6 cellular contexts compared by ENCODE assay signal in genomic region chr17:8163978-8164814, GRCh38. TPM values are rescaled to one million over a fixed set of nuclear protein-coding genes. Genes with fewer than 3 reads are reported as not detected.
DNase-seq lines count a peak whose midpoint lies in the region; ATAC-seq and TF ChIP-seq lines count a peak whose summit lies in the region.
"Had no signal": no experiment of that assay in that cellular context is flagged by ENCODE, and none has a peak within 500 bp of the region (broad histone marks: within the 10 kb centered on the region; RNA-seq: fewer than 3 reads in every experiment).

No MANE protein-coding gene starts in this region.

- H3K27me3 ChIP-seq in right atrium auricular region = no peaks in the 10 kb centered on the region

- DNase-seq in LHCN-M2 (ENCODE audit: low read depth) (peak; percentile 79), right atrium auricular region (ENCODE audit: low spot score) (peak; percentile 91), HuH-7 (ENCODE audit: low spot score) (no peak)
- DNase-seq in activated CD8-positive, alpha-beta memory T cell treated with anti-CD3 and anti-CD28 coated beads, Interleukin-2, amount 10 ng/mL, durations not matched to agents 7 days and 5 days = peak; percentile 91
- peak; percentile 63 to 77 for DNase-seq in stimulated activated CD4-positive, alpha-beta T cell treated with anti-CD3 and anti-CD28 coated beads, Interleukin-4, amount 100 ng/mL, for 48 hours (ENCODE audit: low read depth in 2 of 2)

- no peaks in the 10 kb centered on the region for H3K9me3 ChIP-seq in right atrium auricular region

- H3K27me3 Mint-ChIP-seq in activated CD8-positive, alpha-beta memory T cell treated with anti-CD3 and anti-CD28 coated beads, Interleukin-2, amount 10 ng/mL, durations not matched to agents 7 days and 5 days = no peaks in the 10 kb centered on the region

- peaks cover 49% of the 10 kb centered on the region for H3K4me1 Mint-ChIP-seq in activated CD8-positive, alpha-beta memory T cell treated with anti-CD3 and anti-CD28 coated beads, Interleukin-2, amount 10 ng/mL, durations not matched to agents 7 days and 5 days

- TF ChIP-seq CTCF in right atrium auricular region (IDR thresholded peaks at IDR 0.05) = no peak

- peak overlapping the region; percentile 99 for H3K27ac ChIP-seq in right atrium auricular region

- peak overlapping the region in 1 of 2 donors; percentile 97 for H3K4me3 ChIP-seq in right atrium auricular region

- peak overlapping the region; percentile 99 for H3K27ac Mint-ChIP-seq in activated CD8-positive, alpha-beta memory T cell treated with anti-CD3 and anti-CD28 coated beads, Interleukin-2, amount 10 ng/mL, durations not matched to agents 7 days and 5 days

- H3K9me3 Mint-ChIP-seq in activated CD8-positive, alpha-beta memory T cell treated with anti-CD3 and anti-CD28 coated beads, Interleukin-2, amount 10 ng/mL, durations not matched to agents 7 days and 5 days (ENCODE audit: low read depth) = no peaks in the 10 kb centered on the region

- H3K36me3 Mint-ChIP-seq in activated CD8-positive, alpha-beta memory T cell treated with anti-CD3 and anti-CD28 coated beads, Interleukin-2, amount 10 ng/mL, durations not matched to agents 7 days and 5 days = peaks cover 19% of the 10 kb centered on the region

- H3K4me3 Mint-ChIP-seq in activated CD8-positive, alpha-beta memory T cell treated with anti-CD3 and anti-CD28 coated beads, Interleukin-2, amount 10 ng/mL, durations not matched to agents 7 days and 5 days = peak overlapping the region; percentile 79

- H3K4me1 ChIP-seq in right atrium auricular region = peaks cover 0 to 44% of the 10 kb centered on the region in 2 donors

- CTCF ChIA-PET in activated CD8-positive, alpha-beta memory T cell treated with anti-CD3 and anti-CD28 coated beads, Interleukin-2, amount 10 ng/mL, durations not matched to agents 7 days and 5 days (lab: Charles Lee) = interaction anchor here (0.7 to 3.0 kb wide), 12 partner anchors 9 to 104 kb away, joined by 3 to 17 read pairs (median 3); partner anchors contain the start of gene PER1

- ATAC-seq in activated CD8-positive, alpha-beta memory T cell treated with anti-CD3 and anti-CD28 coated beads, Interleukin-2, amount 10 ng/mL, durations not matched to agents 7 days and 5 days = peak; percentile 59

- peaks cover 22% of the 10 kb centered on the region for H3K36me3 ChIP-seq in right atrium auricular region

RNA-seq across cellular contexts. Expression of gene VAMP2, which starts 1.4 kb away (rescaled TPM):
- 3.8 and 4.6 TPM in 2 replicates for total RNA-seq in LHCN-M2 (2014; rRNA removed)
- polyA plus RNA-seq in LHCN-M2 (2012) = 41.7 TPM
- 10 to 100 TPM; 47.6 to 68.9 TPM for total RNA-seq in activated CD8-positive, alpha-beta memory T cell treated with anti-CD3 and anti-CD28 coated beads, Interleukin-2, amount 10 ng/mL, durations not matched to agents 7 days and 5 days
- total RNA-seq in right atrium auricular region = 10 to 100 TPM; 27.4 to 39.7 TPM

RNA-seq across cellular contexts. Expression of gene TMEM107, which starts 12.0 kb away (rescaled TPM):
- total RNA-seq in LHCN-M2 (2014; rRNA removed) (40.0 and 45.3 TPM in 2 replicates), right atrium auricular region (10 to 100 TPM in 1 of 2 donors, 1 to 10 TPM in 1; 7.3 to 11.0 TPM)
- polyA plus RNA-seq in LHCN-M2 (2012) = 19.5 TPM
- total RNA-seq in activated CD8-positive, alpha-beta memory T cell treated with anti-CD3 and anti-CD28 coated beads, Interleukin-2, amount 10 ng/mL, durations not matched to agents 7 days and 5 days = 10 to 100 TPM; 29.9 to 61.0 TPM

RNA-seq across cellular contexts. Expression of gene PER1, which starts 12.0 kb away (rescaled TPM):
- total RNA-seq in LHCN-M2 (2014; rRNA removed) = 12.6 and 18.2 TPM in 2 replicates
- 13.0 TPM for polyA plus RNA-seq in LHCN-M2 (2012)
- 10 to 100 TPM; 47.3 to 56.4 TPM for total RNA-seq in activated CD8-positive, alpha-beta memory T cell treated with anti-CD3 and anti-CD28 coated beads, Interleukin-2, amount 10 ng/mL, durations not matched to agents 7 days and 5 days
- total RNA-seq in right atrium auricular region = 10 to 100 TPM; 59.4 to 75.0 TPM

RNA-seq across cellular contexts. Expression of gene BORCS6, which starts 25.8 kb away (rescaled TPM):
- total RNA-seq in LHCN-M2 (2014; rRNA removed) = 6.9 and 7.4 TPM in 2 replicates
- polyA plus RNA-seq in LHCN-M2 (2012) = 5.9 TPM
- 10 to 100 TPM; 14.9 to 16.8 TPM for total RNA-seq in activated CD8-positive, alpha-beta memory T cell treated with anti-CD3 and anti-CD28 coated beads, Interleukin-2, amount 10 ng/mL, durations not matched to agents 7 days and 5 days
- 10 to 100 TPM; 10.2 to 10.8 TPM for total RNA-seq in right atrium auricular region

RNA-seq across cellular contexts. Expression of gene HES7, which starts 40.3 kb away (rescaled TPM):
- 0.06 and 0.34 TPM in 2 replicates for total RNA-seq in LHCN-M2 (2014; rRNA removed)
- polyA plus RNA-seq in LHCN-M2 (2012) = 0.29 TPM
- total RNA-seq in activated CD8-positive, alpha-beta memory T cell treated with anti-CD3 and anti-CD28 coated beads, Interleukin-2, amount 10 ng/mL, durations not matched to agents 7 days and 5 days = 1 to 10 TPM; 1.2 TPM
- not detected for total RNA-seq in right atrium auricular region
- total RNA-seq: mononuclear cell had no signal
